ENCODE assay signal across 20 cellular contexts in the genomic region with DNA sequence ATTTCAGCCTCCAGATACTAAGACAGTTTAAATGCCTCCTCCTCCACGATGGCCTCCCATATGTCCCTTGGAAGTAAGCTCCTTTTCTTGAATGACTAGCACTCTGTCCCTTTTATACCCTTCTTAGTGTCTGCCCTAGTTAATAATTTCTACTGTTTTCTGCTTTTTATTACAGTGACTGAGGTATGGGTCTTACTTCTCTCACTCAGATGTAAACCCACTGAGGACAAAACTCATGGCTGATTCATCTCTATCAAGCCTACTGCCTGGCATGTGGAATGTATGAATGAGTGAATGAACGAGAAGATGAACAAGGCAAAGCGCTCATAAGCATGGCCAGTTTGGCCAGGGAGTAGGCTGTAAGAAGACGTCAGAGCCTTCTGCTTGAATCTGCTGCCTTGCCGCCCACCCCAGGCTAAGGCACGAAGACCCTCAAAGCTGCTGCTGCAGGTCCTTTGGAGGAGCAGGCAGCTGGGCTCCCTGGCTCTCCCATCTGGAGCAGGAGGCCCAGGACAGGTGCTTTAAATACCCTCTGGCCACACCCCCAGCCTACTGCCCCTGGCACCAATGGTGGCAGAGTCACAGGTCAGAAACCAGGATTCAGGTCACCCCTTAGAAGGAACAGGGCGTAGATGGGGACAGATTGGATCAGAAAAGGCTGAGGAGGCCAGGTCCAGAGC. TPM values are rescaled to one million over a fixed set of nuclear protein-coding genes. Genes with fewer than 3 reads are reported as not detected.
DNase-seq lines count a peak whose midpoint lies in the region; ATAC-seq and TF ChIP-seq lines count a peak whose summit lies in the region.
"Had no signal": no experiment of that assay in that cellular context is flagged by ENCODE, and none has a peak within 500 bp of the region (broad histone marks: within the 10 kb centered on the region; RNA-seq: fewer than 3 reads in every experiment).

No MANE protein-coding gene starts in this region.

- H3K27ac Mint-ChIP-seq in WTC11: 0 out of 2 replicates have a peak overlapping the region, but pooled peaks have one; percentile 32

- ATAC-seq in WTC11 (no peak), GM21786 (IDR thresholded peaks at IDR 0.05; ENCODE audit: unreplicated experiment) (no peak)
- ATAC-seq: HCT116 had no signal

- no peak overlapping the region for H3K4me3 Mint-ChIP-seq in WTC11

- H3K27me3 ChIP-seq in tibial artery: peaks cover 0 to 28% of the 10 kb centered on the region in 2 donors
- H3K27me3 ChIP-seq: SJCRH30 had no signal

- peaks cover 4% of the 10 kb centered on the region for H3K27me3 Mint-ChIP-seq in WTC11 (ENCODE audit: low read depth)

- CTCF ChIA-PET in WTC11 (lab: Charles Lee): interaction anchor here (1.3 to 1.5 kb wide), 3 partner anchors 8 to 225 kb away, joined by 3 to 5 read pairs (median 3); no protein-coding TSS in a partner anchor

- peak; percentile 25 for DNase-seq in G401 (ENCODE audit: low spot score)
- DNase-seq in WTC11 (ENCODE audit: low spot score): no peak
- peak; percentile 28 for DNase-seq in kidney glomerular epithelial cell (lab: John Stamatoyannopoulos, UW)
- DNase-seq in renal cortical epithelial cell (ENCODE audit: low read depth): peak; percentile 56
- no peak for DNase-seq in NCI-H1436 treated with DMSO at 0.1 percent for 48 hours (lab: John Stamatoyannopoulos, UW)
- no peak for DNase-seq in tibial artery
- no peak for DNase-seq in NCI-H1417 treated with DMSO at 0.1 percent for 48 hours (lab: John Stamatoyannopoulos, UW)
- DNase-seq: AML-193, DMS 273 treated with DMSO at 0.1 percent for 48 hours, DND-41, GM23248, KBM-7, NCI-H1105, NCI-H1694 treated with DMSO at 0.1 percent for 48 hours, NCI-H510A, NCI-H774, PC-9, SJCRH30 had no signal

- POLR2A ChIA-PET in WTC11 (lab: Charles Lee): interaction anchor here (1.1 kb wide), 1 partner anchor 34 kb away, joined by 3 read pairs; a partner anchor contains a TSS

- in situ Hi-C loops in G401 (cut with HindIII; ENCODE audit: low sequenced_read_pairs): no loop called here

- no peaks in the 10 kb centered on the region for H3K36me3 Mint-ChIP-seq in WTC11

- H3K27ac ChIP-seq in tibial artery: no peak overlapping the region
- H3K27ac ChIP-seq: GM23248, PC-9, SJCRH30 had no signal

- H3K4me1 Mint-ChIP-seq in WTC11: peaks cover 4% of the 10 kb centered on the region; the same call in 1 of the 2 replicates

- H3K4me1 ChIP-seq in tibial artery: no peaks in the 10 kb centered on the region
- H3K4me1 ChIP-seq: SJCRH30 had no signal

- no peak for TF ChIP-seq CTCF in WTC11 (IDR thresholded peaks at IDR 0.05)
- TF ChIP-seq CTCF in tibial artery (IDR thresholded peaks at IDR 0.05): no peak

- intact Hi-C loops in tibial artery (cut with DNase I; ENCODE audit: low total_unique reads): no loop called here

- H3K9me3 ChIP-seq in tibial artery: peaks cover 0 to 12% (median 0%) of the 10 kb centered on the region in 3 donors
- H3K9me3 ChIP-seq: SJCRH30 had no signal

- H3K36me3 ChIP-seq in tibial artery: no peaks in the 10 kb centered on the region
- H3K36me3 ChIP-seq: SJCRH30 had no signal

- no peak overlapping the region for H3K4me3 ChIP-seq in tibial artery
- H3K4me3 ChIP-seq: GM23248, PC-9, SJCRH30 had no signal

- H3K9me3 Mint-ChIP-seq in WTC11: peaks cover 24% of the 10 kb centered on the region

TF ChIP-seq in WTC11, 78 proteins besides CTCF, POLR2A, EP300 and RAD21 (continues in another document):
- TF ChIP-seq, protein P1, sequence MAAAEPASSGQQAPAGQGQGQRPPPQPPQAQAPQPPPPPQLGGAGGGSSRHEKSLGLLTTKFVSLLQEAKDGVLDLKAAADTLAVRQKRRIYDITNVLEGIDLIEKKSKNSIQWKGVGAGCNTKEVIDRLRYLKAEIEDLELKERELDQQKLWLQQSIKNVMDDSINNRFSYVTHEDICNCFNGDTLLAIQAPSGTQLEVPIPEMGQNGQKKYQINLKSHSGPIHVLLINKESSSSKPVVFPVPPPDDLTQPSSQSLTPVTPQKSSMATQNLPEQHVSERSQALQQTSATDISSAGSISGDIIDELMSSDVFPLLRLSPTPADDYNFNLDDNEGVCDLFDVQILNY (CRISPR knock-in tag; IDR thresholded peaks at IDR 0.05): no peak
- TF ChIP-seq GABPB1 (CRISPR knock-in tag; IDR thresholded peaks at IDR 0.05): no peak
- TF ChIP-seq, protein P2, sequence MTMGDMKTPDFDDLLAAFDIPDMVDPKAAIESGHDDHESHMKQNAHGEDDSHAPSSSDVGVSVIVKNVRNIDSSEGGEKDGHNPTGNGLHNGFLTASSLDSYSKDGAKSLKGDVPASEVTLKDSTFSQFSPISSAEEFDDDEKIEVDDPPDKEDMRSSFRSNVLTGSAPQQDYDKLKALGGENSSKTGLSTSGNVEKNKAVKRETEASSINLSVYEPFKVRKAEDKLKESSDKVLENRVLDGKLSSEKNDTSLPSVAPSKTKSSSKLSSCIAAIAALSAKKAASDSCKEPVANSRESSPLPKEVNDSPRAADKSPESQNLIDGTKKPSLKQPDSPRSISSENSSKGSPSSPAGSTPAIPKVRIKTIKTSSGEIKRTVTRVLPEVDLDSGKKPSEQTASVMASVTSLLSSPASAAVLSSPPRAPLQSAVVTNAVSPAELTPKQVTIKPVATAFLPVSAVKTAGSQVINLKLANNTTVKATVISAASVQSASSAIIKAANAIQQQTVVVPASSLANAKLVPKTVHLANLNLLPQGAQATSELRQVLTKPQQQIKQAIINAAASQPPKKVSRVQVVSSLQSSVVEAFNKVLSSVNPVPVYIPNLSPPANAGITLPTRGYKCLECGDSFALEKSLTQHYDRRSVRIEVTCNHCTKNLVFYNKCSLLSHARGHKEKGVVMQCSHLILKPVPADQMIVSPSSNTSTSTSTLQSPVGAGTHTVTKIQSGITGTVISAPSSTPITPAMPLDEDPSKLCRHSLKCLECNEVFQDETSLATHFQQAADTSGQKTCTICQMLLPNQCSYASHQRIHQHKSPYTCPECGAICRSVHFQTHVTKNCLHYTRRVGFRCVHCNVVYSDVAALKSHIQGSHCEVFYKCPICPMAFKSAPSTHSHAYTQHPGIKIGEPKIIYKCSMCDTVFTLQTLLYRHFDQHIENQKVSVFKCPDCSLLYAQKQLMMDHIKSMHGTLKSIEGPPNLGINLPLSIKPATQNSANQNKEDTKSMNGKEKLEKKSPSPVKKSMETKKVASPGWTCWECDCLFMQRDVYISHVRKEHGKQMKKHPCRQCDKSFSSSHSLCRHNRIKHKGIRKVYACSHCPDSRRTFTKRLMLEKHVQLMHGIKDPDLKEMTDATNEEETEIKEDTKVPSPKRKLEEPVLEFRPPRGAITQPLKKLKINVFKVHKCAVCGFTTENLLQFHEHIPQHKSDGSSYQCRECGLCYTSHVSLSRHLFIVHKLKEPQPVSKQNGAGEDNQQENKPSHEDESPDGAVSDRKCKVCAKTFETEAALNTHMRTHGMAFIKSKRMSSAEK (CRISPR knock-in tag; IDR thresholded peaks at IDR 0.05; ENCODE audit: borderline replicate concordance): no peak
- TF ChIP-seq FOXP1 (CRISPR knock-in tag; IDR thresholded peaks at IDR 0.05; ENCODE audit: borderline replicate concordance): no peak
- TF ChIP-seq, protein P3, sequence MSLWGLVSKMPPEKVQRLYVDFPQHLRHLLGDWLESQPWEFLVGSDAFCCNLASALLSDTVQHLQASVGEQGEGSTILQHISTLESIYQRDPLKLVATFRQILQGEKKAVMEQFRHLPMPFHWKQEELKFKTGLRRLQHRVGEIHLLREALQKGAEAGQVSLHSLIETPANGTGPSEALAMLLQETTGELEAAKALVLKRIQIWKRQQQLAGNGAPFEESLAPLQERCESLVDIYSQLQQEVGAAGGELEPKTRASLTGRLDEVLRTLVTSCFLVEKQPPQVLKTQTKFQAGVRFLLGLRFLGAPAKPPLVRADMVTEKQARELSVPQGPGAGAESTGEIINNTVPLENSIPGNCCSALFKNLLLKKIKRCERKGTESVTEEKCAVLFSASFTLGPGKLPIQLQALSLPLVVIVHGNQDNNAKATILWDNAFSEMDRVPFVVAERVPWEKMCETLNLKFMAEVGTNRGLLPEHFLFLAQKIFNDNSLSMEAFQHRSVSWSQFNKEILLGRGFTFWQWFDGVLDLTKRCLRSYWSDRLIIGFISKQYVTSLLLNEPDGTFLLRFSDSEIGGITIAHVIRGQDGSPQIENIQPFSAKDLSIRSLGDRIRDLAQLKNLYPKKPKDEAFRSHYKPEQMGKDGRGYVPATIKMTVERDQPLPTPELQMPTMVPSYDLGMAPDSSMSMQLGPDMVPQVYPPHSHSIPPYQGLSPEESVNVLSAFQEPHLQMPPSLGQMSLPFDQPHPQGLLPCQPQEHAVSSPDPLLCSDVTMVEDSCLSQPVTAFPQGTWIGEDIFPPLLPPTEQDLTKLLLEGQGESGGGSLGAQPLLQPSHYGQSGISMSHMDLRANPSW (CRISPR knock-in tag; conservative IDR thresholded peaks at IDR 0.05; ENCODE audit: low read depth): no peak
- TF ChIP-seq, protein P4, sequence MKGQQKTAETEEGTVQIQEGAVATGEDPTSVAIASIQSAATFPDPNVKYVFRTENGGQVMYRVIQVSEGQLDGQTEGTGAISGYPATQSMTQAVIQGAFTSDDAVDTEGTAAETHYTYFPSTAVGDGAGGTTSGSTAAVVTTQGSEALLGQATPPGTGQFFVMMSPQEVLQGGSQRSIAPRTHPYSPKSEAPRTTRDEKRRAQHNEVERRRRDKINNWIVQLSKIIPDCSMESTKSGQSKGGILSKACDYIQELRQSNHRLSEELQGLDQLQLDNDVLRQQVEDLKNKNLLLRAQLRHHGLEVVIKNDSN (CRISPR knock-in tag; IDR thresholded peaks at IDR 0.05): no peak
- no peak for TF ChIP-seq ZNF263 (CRISPR knock-in tag; IDR thresholded peaks at IDR 0.05; ENCODE audit: low read depth)

RNA-seq across cellular contexts. Expression of a gene that starts 8.2 kb away (rescaled TPM):
- total RNA-seq in G401 (2014; rRNA removed; shearing (Covaris generic)): not detected in 2 replicates
- total RNA-seq in WTC11 (2021) (0.20 to 0.37 TPM in 2 of 3 replicates, not detected in the other), renal cortical epithelial cell (not detected in 2 replicates)
- total RNA-seq: GM23248, PC-9, SJCRH30 had no signal

RNA-seq across cellular contexts. Expression of a gene that starts 27.0 kb away (rescaled TPM):
- total RNA-seq in G401 (2014; rRNA removed; shearing (Covaris generic)): not detected in 2 replicates
- total RNA-seq in WTC11 (2021): 0.32 to 1.3 TPM in 2 of 3 replicates, not detected in the other
- total RNA-seq in renal cortical epithelial cell: not detected in 2 replicates
- total RNA-seq: GM23248, PC-9, SJCRH30 had no signal

RNA-seq across cellular contexts. Expression of a gene that starts 33.9 kb away (rescaled TPM):
- total RNA-seq in G401 (2014; rRNA removed; shearing (Covaris generic)): 15.5 and 16.6 TPM in 2 replicates
- total RNA-seq in WTC11 (2021) (22.2 to 23.9 TPM (median 23.4 TPM) in 3 replicates), renal cortical epithelial cell (10.7 and 11.3 TPM in 2 replicates)

RNA-seq across cellular contexts. Expression of a gene that starts 45.8 kb away (rescaled TPM):
- total RNA-seq in G401 (2014; rRNA removed; shearing (Covaris generic)): not detected in 2 replicates
- total RNA-seq in WTC11 (2021) (0.16 to 0.35 TPM (median 0.30 TPM) in 3 replicates), renal cortical epithelial cell (not detected in 2 replicates)
- total RNA-seq: GM23248, PC-9, SJCRH30 had no signal

Comparison
In these comparisons a context has a peak if more than half of its experiments do, and no peak if none do; other contexts are left out.
1. DNase-seq: peak in G401 (single experiment), kidney glomerular epithelial cell (single experiment) and renal cortical epithelial cell (single experiment); none in WTC11 (single experiment), NCI-H1436 treated with DMSO at 0.1 percent for 48 hours (single experiment), tibial artery (0 of 2) and NCI-H1417 treated with DMSO at 0.1 percent for 48 hours (single experiment).